Comparison of ENCODE assay signal across 1 cellular context in the genomic region with DNA sequence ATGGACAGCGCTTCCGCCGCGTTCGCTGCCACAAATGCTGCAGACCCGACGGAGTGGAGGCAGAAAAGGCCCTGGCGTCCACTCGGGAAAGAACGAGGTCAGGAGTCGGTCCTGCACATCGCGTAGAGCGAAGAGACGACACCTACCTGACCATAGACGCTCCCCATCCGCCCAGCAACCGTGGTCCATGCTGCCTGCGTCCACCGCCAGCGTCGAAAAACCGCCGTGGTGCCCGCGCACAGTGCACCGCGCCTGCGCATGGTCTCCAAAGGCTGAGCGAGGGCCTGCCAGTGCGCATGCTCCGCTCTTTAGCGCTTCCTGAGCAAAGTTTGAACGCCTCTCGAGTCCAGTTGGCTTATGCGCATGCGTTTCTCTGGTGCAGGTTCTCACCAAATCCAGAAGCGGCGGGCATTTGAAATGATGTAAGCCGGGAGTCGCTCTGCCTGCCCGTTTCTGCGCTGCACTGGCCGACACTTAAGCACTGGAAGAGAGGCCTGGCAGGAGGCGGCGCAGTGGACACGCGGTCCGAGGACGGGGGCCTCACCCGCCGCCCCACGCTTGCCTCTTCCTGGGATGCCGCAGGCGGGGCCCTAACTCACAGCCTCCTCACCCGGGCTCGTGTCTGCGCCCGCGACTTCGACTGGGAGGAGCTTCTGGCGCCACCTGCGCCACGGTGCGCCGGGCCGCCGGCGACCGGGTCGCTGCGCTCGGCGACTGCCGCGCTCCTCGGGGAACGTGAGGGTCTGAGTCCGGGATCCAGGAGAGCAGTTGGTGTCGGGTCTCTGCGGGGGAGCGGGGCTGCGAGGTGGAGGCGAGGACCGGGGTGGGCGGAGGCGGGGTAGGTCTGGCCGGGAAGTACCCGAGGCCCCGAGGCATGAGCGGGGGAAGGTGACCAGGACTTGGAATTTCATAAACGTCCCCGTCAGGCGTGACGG.
A peak's percentile ranks its signal among the peaks of the same experiment; 100 is the strongest.
TF ChIP-seq lines count a peak whose summit lies in the region.

A gene with protein sequence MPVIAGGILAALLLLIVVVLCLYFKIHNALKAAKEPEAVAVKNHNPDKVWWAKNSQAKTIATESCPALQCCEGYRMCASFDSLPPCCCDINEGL (minus strand): TSS at position 243 of the 935 bp plus-strand sequence. CDS start 29,066 bp downstream, outside the sequence.

TF ChIP-seq in HepG2, 621 proteins besides CTCF, POLR2A, EP300 and RAD21 (continued from another document and continues in another):
- peak; percentile 86; the same call in 1 of the 2 replicates for TF ChIP-seq POGK (CRISPR knock-in tag; conservative IDR thresholded peaks at IDR 0.05)
- 0 out of 2 replicates have a peak, but pooled peaks have one; percentile 66 for TF ChIP-seq ZNF468 (CRISPR knock-in tag; IDR thresholded peaks at IDR 0.05)
- peak; percentile 71; the same call in 1 of the 2 replicates for TF ChIP-seq ZFP36L1 (CRISPR knock-in tag; IDR thresholded peaks at IDR 0.05)
- peak; percentile 88 for TF ChIP-seq ZNF780A (CRISPR knock-in tag; IDR thresholded peaks at IDR 0.05)
- no peak for TF ChIP-seq SP1 (IDR thresholded peaks at IDR 0.05)
- TF ChIP-seq SP1 (CRISPR knock-in tag; IDR thresholded peaks at IDR 0.05): no peak
- no peak for TF ChIP-seq MAF1 (CRISPR knock-in tag; IDR thresholded peaks at IDR 0.05; ENCODE audit: borderline replicate concordance)
- TF ChIP-seq MTF2 (CRISPR knock-in tag; IDR thresholded peaks at IDR 0.05; ENCODE audit: borderline replicate concordance): peak; percentile 67; the same call in 1 of the 2 replicates
- TF ChIP-seq TARDBP (CRISPR knock-in tag; IDR thresholded peaks at IDR 0.05): 0 out of 2 replicates have a peak, but pooled peaks have one; percentile 42
- 0 out of 2 replicates have a peak, but pooled peaks have one; percentile 15 for TF ChIP-seq MEIS1 (CRISPR knock-in tag; IDR thresholded peaks at IDR 0.05; ENCODE audit: borderline replicate concordance)
- peak; percentile 58; the same call in 1 of the 2 replicates for TF ChIP-seq ZSCAN29 (CRISPR knock-in tag; conservative IDR thresholded peaks at IDR 0.05)
- TF ChIP-seq ZNF101 (CRISPR knock-in tag; IDR thresholded peaks at IDR 0.05; ENCODE audit: borderline replicate concordance, low read depth): no peak
- TF ChIP-seq YEATS4 (CRISPR knock-in tag; IDR thresholded peaks at IDR 0.05; ENCODE audit: borderline replicate concordance): 0 out of 2 replicates have a peak, but pooled peaks have one; percentile 48
- no peak for TF ChIP-seq MBD4 (IDR thresholded peaks at IDR 0.05; ENCODE audit: borderline replicate concordance, low read length)
- TF ChIP-seq DMAP1 (CRISPR knock-in tag; IDR thresholded peaks at IDR 0.05): peak; percentile 17; the same call in 1 of the 2 replicates
- TF ChIP-seq ZSCAN20 (CRISPR knock-in tag; IDR thresholded peaks at IDR 0.05; ENCODE audit: borderline replicate concordance): 0 out of 2 replicates have a peak, but pooled peaks have one; percentile 37
- peak; percentile 98 for TF ChIP-seq MYPOP (CRISPR knock-in tag; IDR thresholded peaks at IDR 0.05)
- TF ChIP-seq ZNF180 (CRISPR knock-in tag; IDR thresholded peaks at IDR 0.05; ENCODE audit: borderline replicate concordance, low read depth): no peak
- peak; percentile 78; the same call in 1 of the 2 replicates for TF ChIP-seq THYN1 (CRISPR knock-in tag; IDR thresholded peaks at IDR 0.05; ENCODE audit: borderline replicate concordance, low read depth)
- TF ChIP-seq ZNF598 (CRISPR knock-in tag; IDR thresholded peaks at IDR 0.05; ENCODE audit: borderline replicate concordance): 0 out of 2 replicates have a peak, but pooled peaks have one; percentile 16
- TF ChIP-seq ZNF510 (CRISPR knock-in tag; IDR thresholded peaks at IDR 0.05; ENCODE audit: low read depth): 0 out of 2 replicates have a peak, but pooled peaks have one; percentile 50
- 0 out of 2 replicates have a peak, but pooled peaks have one; percentile 35 for TF ChIP-seq SALL2 (CRISPR knock-in tag; IDR thresholded peaks at IDR 0.05)
- TF ChIP-seq, protein P1, sequence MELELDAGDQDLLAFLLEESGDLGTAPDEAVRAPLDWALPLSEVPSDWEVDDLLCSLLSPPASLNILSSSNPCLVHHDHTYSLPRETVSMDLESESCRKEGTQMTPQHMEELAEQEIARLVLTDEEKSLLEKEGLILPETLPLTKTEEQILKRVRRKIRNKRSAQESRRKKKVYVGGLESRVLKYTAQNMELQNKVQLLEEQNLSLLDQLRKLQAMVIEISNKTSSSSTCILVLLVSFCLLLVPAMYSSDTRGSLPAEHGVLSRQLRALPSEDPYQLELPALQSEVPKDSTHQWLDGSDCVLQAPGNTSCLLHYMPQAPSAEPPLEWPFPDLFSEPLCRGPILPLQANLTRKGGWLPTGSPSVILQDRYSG (CRISPR knock-in tag; IDR thresholded peaks at IDR 0.05): no peak
- TF ChIP-seq NFE2L2 (IDR thresholded peaks at IDR 0.05; ENCODE audit: low read length): no peak
- no peak for TF ChIP-seq ONECUT2 (CRISPR knock-in tag; IDR thresholded peaks at IDR 0.05)
- TF ChIP-seq ZNF776 (CRISPR knock-in tag; IDR thresholded peaks at IDR 0.05): no peak
- TF ChIP-seq ZNF275 (CRISPR knock-in tag; IDR thresholded peaks at IDR 0.05; ENCODE audit: borderline replicate concordance): peak; percentile 19; the same call in 1 of the 2 replicates
- peak; percentile 39 for TF ChIP-seq POLR2AphosphoS5 (IDR thresholded peaks at IDR 0.05; ENCODE audit: low read depth, low read length)
- TF ChIP-seq DNMT3B (CRISPR knock-in tag; conservative IDR thresholded peaks at IDR 0.05): no peak
- 0 out of 2 replicates have a peak, but pooled peaks have one; percentile 56 for TF ChIP-seq ZNF354B (CRISPR knock-in tag; IDR thresholded peaks at IDR 0.05)
- no peak for TF ChIP-seq ZNF343 (CRISPR knock-in tag; IDR thresholded peaks at IDR 0.05)
- TF ChIP-seq FOXP4 (CRISPR knock-in tag; IDR thresholded peaks at IDR 0.05): no peak
- TF ChIP-seq, protein P2, sequence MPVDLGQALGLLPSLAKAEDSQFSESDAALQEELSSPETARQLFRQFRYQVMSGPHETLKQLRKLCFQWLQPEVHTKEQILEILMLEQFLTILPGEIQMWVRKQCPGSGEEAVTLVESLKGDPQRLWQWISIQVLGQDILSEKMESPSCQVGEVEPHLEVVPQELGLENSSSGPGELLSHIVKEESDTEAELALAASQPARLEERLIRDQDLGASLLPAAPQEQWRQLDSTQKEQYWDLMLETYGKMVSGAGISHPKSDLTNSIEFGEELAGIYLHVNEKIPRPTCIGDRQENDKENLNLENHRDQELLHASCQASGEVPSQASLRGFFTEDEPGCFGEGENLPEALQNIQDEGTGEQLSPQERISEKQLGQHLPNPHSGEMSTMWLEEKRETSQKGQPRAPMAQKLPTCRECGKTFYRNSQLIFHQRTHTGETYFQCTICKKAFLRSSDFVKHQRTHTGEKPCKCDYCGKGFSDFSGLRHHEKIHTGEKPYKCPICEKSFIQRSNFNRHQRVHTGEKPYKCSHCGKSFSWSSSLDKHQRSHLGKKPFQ (CRISPR knock-in tag; IDR thresholded peaks at IDR 0.05; ENCODE audit: insufficient replicate concordance): peak; percentile 77
- peak; percentile 93 for TF ChIP-seq ZMAT3 (CRISPR knock-in tag; conservative IDR thresholded peaks at IDR 0.05)
- no peak for TF ChIP-seq CEBPB (IDR thresholded peaks at IDR 0.05; ENCODE audit: borderline replicate concordance, low read depth, low read length)
- TF ChIP-seq AHR (CRISPR knock-in tag; IDR thresholded peaks at IDR 0.05): no peak; the same call in 1 of the 2 replicates
- TF ChIP-seq HOXD1 (CRISPR knock-in tag; IDR thresholded peaks at IDR 0.05): no peak
- TF ChIP-seq, protein P3, sequence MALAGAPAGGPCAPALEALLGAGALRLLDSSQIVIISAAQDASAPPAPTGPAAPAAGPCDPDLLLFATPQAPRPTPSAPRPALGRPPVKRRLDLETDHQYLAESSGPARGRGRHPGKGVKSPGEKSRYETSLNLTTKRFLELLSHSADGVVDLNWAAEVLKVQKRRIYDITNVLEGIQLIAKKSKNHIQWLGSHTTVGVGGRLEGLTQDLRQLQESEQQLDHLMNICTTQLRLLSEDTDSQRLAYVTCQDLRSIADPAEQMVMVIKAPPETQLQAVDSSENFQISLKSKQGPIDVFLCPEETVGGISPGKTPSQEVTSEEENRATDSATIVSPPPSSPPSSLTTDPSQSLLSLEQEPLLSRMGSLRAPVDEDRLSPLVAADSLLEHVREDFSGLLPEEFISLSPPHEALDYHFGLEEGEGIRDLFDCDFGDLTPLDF (CRISPR knock-in tag; IDR thresholded peaks at IDR 0.05): no peak
- TF ChIP-seq SP5 (CRISPR knock-in tag; IDR thresholded peaks at IDR 0.05; ENCODE audit: borderline replicate concordance, low read depth): no peak
- 0 out of 2 replicates have a peak, but pooled peaks have one; percentile 23 for TF ChIP-seq REPIN1 (CRISPR knock-in tag; IDR thresholded peaks at IDR 0.05; ENCODE audit: borderline replicate concordance, low read depth)
- no peak for TF ChIP-seq RFX3 (CRISPR knock-in tag; IDR thresholded peaks at IDR 0.05)
- no peak for TF ChIP-seq ZNF335 (CRISPR knock-in tag; IDR thresholded peaks at IDR 0.05)
- TF ChIP-seq, protein P4, sequence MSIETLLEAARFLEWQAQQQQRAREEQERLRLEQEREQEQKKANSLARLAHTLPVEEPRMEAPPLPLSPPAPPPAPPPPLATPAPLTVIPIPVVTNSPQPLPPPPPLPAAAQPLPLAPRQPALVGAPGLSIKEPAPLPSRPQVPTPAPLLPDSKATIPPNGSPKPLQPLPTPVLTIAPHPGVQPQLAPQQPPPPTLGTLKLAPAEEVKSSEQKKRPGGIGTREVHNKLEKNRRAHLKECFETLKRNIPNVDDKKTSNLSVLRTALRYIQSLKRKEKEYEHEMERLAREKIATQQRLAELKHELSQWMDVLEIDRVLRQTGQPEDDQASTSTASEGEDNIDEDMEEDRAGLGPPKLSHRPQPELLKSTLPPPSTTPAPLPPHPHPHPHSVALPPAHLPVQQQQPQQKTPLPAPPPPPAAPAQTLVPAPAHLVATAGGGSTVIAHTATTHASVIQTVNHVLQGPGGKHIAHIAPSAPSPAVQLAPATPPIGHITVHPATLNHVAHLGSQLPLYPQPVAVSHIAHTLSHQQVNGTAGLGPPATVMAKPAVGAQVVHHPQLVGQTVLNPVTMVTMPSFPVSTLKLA (IDR thresholded peaks at IDR 0.05): no peak
- peak; percentile 64; the same call in 1 of the 2 replicates for TF ChIP-seq CSRNP2 (CRISPR knock-in tag; conservative IDR thresholded peaks at IDR 0.05; ENCODE audit: low read depth)
